ENCODE assay signal across 8 cellular contexts in genomic region chr6:134240664-134241431, GRCh38.
A peak's percentile ranks its signal among the peaks of the same experiment; 100 is the strongest.
DNase-seq lines count a peak whose midpoint lies in the region; ATAC-seq and TF ChIP-seq lines count a peak whose summit lies in the region.

No MANE protein-coding gene starts in this region.

- TF ChIP-seq CTCF in prostate gland (IDR thresholded peaks at IDR 0.05) = no peak

- H3K9me3 Mint-ChIP-seq in activated naive CD8-positive, alpha-beta T cell treated with anti-CD3 and anti-CD28 coated beads for 36 hours = peaks cover 11% of the 10 kb centered on the region

- H3K4me1 Mint-ChIP-seq in activated naive CD8-positive, alpha-beta T cell treated with anti-CD3 and anti-CD28 coated beads for 36 hours = peaks cover 59% of the 10 kb centered on the region

- H3K4me1 ChIP-seq in prostate gland (replicated peaks) = no peaks in the 10 kb centered on the region

- H3K9me3 ChIP-seq in prostate gland = no peaks in the 10 kb centered on the region

- H3K27me3 Mint-ChIP-seq in activated naive CD8-positive, alpha-beta T cell treated with anti-CD3 and anti-CD28 coated beads for 36 hours = no peaks in the 10 kb centered on the region

- intact Hi-C loops in prostate gland (cut with DNase I) = no loop called here

- H3K27ac ChIP-seq in prostate gland = no peak overlapping the region

- peaks cover 23% of the 10 kb centered on the region for H3K36me3 Mint-ChIP-seq in activated naive CD8-positive, alpha-beta T cell treated with anti-CD3 and anti-CD28 coated beads for 36 hours

- DNase-seq in activated gamma-delta T cell treated with Interleukin-2 at 50 U/mL for 16 hours = peak; percentile 80
- no peak for DNase-seq in activated gamma-delta T cell (lab: John Stamatoyannopoulos, UW)
- peak; percentile 70 for DNase-seq in activated naive CD8-positive, alpha-beta T cell treated with anti-CD3 and anti-CD28 coated beads for 36 hours
- peak; percentile 12 for DNase-seq in prostate gland (ENCODE audit: low spot score)
- no peak for DNase-seq in putamen (ENCODE audit: low spot score)
- no peak for DNase-seq in NCI-H1105 treated with DMSO at 0.1 percent for 48 hours (lab: John Stamatoyannopoulos, UW)
- DNase-seq in NCI-H2171 treated with DMSO at 0.1 percent for 48 hours (lab: John Stamatoyannopoulos, UW) = no peak

- H3K27ac Mint-ChIP-seq in activated naive CD8-positive, alpha-beta T cell treated with anti-CD3 and anti-CD28 coated beads for 36 hours = peak overlapping the region; percentile 98

- H3K4me3 Mint-ChIP-seq in activated naive CD8-positive, alpha-beta T cell treated with anti-CD3 and anti-CD28 coated beads for 36 hours = peak overlapping the region; percentile 50

- TF ChIP-seq POLR2A in prostate gland (IDR thresholded peaks at IDR 0.05) = no peak

- no peaks in the 10 kb centered on the region for H3K36me3 ChIP-seq in prostate gland

- ATAC-seq in HG02623 (IDR thresholded peaks at IDR 0.05; ENCODE audit: unreplicated experiment) = no peak

- 63% methylated on average over 9 of the region's 9 CpGs for WGBS in prostate gland

- H3K4me3 ChIP-seq in prostate gland = no peak overlapping the region

- no peaks in the 10 kb centered on the region for H3K27me3 ChIP-seq in prostate gland (replicated peaks; ENCODE audit: insufficient read depth)

Comparison
In these comparisons a context has a peak if more than half of its experiments do, and no peak if none do; other contexts are left out.
1. DNase-seq: peak in activated gamma-delta T cell treated with Interleukin-2 at 50 U/mL for 16 hours (single experiment), activated naive CD8-positive, alpha-beta T cell treated with anti-CD3 and anti-CD28 coated beads for 36 hours (single experiment) and prostate gland (single experiment); none in activated gamma-delta T cell (single experiment), putamen (single experiment), NCI-H1105 treated with DMSO at 0.1 percent for 48 hours (single experiment) and NCI-H2171 treated with DMSO at 0.1 percent for 48 hours (single experiment).